Comparison of ENCODE assay signal across 8 cellular contexts in genomic region chr10:17599089-17599488, GRCh38. TPM values are rescaled to one million over a fixed set of nuclear protein-coding genes. Genes with fewer than 3 reads are reported as not detected.
A peak's percentile ranks its signal among the peaks of the same experiment; 100 is the strongest.
DNase-seq lines count a peak whose midpoint lies in the region; ATAC-seq, FAIRE-seq and TF ChIP-seq lines count a peak whose summit lies in the region.

No MANE protein-coding gene starts in this region.

- no peaks in the 10 kb centered on the region for H3K9me1 ChIP-seq in IMR-90 (ENCODE audit: insufficient read depth, low read length)

- no TSS peak for BruUV-seq in IMR-90 (replicated peaks; lab: Mats Ljungman, UMichigan)

- H3K4ac ChIP-seq in IMR-90 (ENCODE audit: low read depth, low read length): no peak overlapping the region

- H4K5ac ChIP-seq in IMR-90 (ENCODE audit: low read depth, low read length): no peak overlapping the region

- no peak overlapping the region for H3K9ac ChIP-seq in IMR-90 (ENCODE audit: low read depth, low read length)
- no peak overlapping the region for H3K9ac ChIP-seq in colonic mucosa (ENCODE audit: low read depth in 2 of 2, low read length in 2 of 2)

- H3K4me1 ChIP-seq in IMR-90 (ENCODE audit: control insufficient read depth, insufficient read depth, low read length) (no peaks in the 10 kb centered on the region), colonic mucosa (no peaks in the 10 kb centered on the region)

- H2BK5ac ChIP-seq in IMR-90 (ENCODE audit: low read depth, low read length, poor library complexity, severe bottlenecking): no peak overlapping the region

- H3K23ac ChIP-seq in IMR-90 (ENCODE audit: low read depth, low read length): no peak overlapping the region

- no peak overlapping the region for H3K4me3 Mint-ChIP-seq in activated CD4-positive, alpha-beta memory T cell treated with anti-CD3 and anti-CD28 coated beads, Interleukin-2, amount 10 ng/mL, durations not matched to agents 7 days and 5 days

- no peak overlapping the region for H2AK5ac ChIP-seq in IMR-90 (ENCODE audit: low read depth, low read length)

- no peaks in the 10 kb centered on the region for H3K9me3 Mint-ChIP-seq in activated CD4-positive, alpha-beta memory T cell treated with anti-CD3 and anti-CD28 coated beads, Interleukin-2, amount 10 ng/mL, durations not matched to agents 7 days and 5 days

- no peaks in the 10 kb centered on the region for H4K20me1 ChIP-seq in IMR-90 (ENCODE audit: insufficient read depth, low read length)

- H2AFZ ChIP-seq in IMR-90 (replicated peaks; ENCODE audit: low read length, poor library complexity): no peak overlapping the region

- no peak overlapping the region for H3K4me2 ChIP-seq in IMR-90 (ENCODE audit: low read depth, low read length)

- H3K14ac ChIP-seq in IMR-90 (replicated peaks; ENCODE audit: low read depth, low read length): no peak overlapping the region

- H3K27ac ChIP-seq in IMR-90 (ENCODE audit: insufficient read depth, low read length) (no peak overlapping the region), colonic mucosa (no peak overlapping the region)

- TF ChIP-seq POLR2A in IMR-90 (IDR thresholded peaks at IDR 0.05; ENCODE audit: low read depth, low read length): no peak

- H3K9me3 ChIP-seq in IMR-90 (ENCODE audit: control insufficient read depth, insufficient read depth, low read length): no peaks in the 10 kb centered on the region
- no peaks in the 10 kb centered on the region for H3K9me3 ChIP-seq in colonic mucosa

- H3K27me3 ChIP-seq in IMR-90 (ENCODE audit: control insufficient read depth, insufficient read depth, low read length) (no peaks in the 10 kb centered on the region), colonic mucosa (no peaks in the 10 kb centered on the region)

- peak; percentile 27; the same call in 1 of the 2 replicates for ATAC-seq in IMR-90 (ENCODE audit: low read depth)

- H3K36me3 ChIP-seq in IMR-90 (ENCODE audit: control insufficient read depth, insufficient read depth, low read length) (peaks cover 3% of the 10 kb centered on the region), colonic mucosa (no peaks in the 10 kb centered on the region)

- dilution Hi-C loops in IMR-90 (cut with HindIII; ENCODE audit: low sequenced_read_pairs, unreplicated experiment): no loop called here

- WGBS in IMR-90 (ENCODE audit: extremely low coverage in 2 of 2, insufficient read length in 1 of 2), 2 experiments: no CpG with 5 or more reads among the region's 8 CpGs

- H3K36me3 Mint-ChIP-seq in activated CD4-positive, alpha-beta memory T cell treated with anti-CD3 and anti-CD28 coated beads, Interleukin-2, amount 10 ng/mL, durations not matched to agents 7 days and 5 days (ENCODE audit: low read depth): no peaks in the 10 kb centered on the region

- H3K56ac ChIP-seq in IMR-90 (ENCODE audit: extremely low read depth, insufficient read depth, low read length): no peak overlapping the region

- TF ChIP-seq RAD21 in IMR-90 (IDR thresholded peaks at IDR 0.05; ENCODE audit: low read length): peak; percentile 58

- peak; percentile 46 for TF ChIP-seq CTCF in IMR-90 (conservative IDR thresholded peaks at IDR 0.05; ENCODE audit: low read depth, low read length)
- no peak for TF ChIP-seq CTCF in colonic mucosa (IDR thresholded peaks at IDR 0.05)

- POLR2A ChIA-PET in IMR-90 (lab: Charles Lee; ENCODE audit: unreplicated experiment): no interaction called here
- POLR2A ChIA-PET in activated CD4-positive, alpha-beta memory T cell treated with anti-CD3 and anti-CD28 coated beads, Interleukin-2, amount 10 ng/mL, durations not matched to agents 7 days and 5 days (lab: Charles Lee): no interaction called here

- no peak overlapping the region for H2BK120ac ChIP-seq in IMR-90 (ENCODE audit: low read depth, low read length)

- no peak overlapping the region for H3K27ac Mint-ChIP-seq in activated CD4-positive, alpha-beta memory T cell treated with anti-CD3 and anti-CD28 coated beads, Interleukin-2, amount 10 ng/mL, durations not matched to agents 7 days and 5 days

- DNase-seq in GDM1 (lab: John Stamatoyannopoulos, UW) (peak; percentile 33), IMR-90 (peak; percentile 55), amniotic epithelial cell (ENCODE audit: low read depth) (peak; percentile 40), myocyte (ENCODE audit: low read depth) (peak; percentile 39), colonic mucosa (no peak), RCC 7860 (ENCODE audit: low spot score) (no peak)
- no peak for DNase-seq in activated naive CD4-positive, alpha-beta T cell (lab: John Stamatoyannopoulos, UW)
- DNase-seq in activated CD4-positive, alpha-beta memory T cell treated with anti-CD3 and anti-CD28 coated beads, Interleukin-2, amount 10 ng/mL, durations not matched to agents 7 days and 5 days: no peak

- no peak overlapping the region for H2AK9ac ChIP-seq in IMR-90 (replicated peaks; ENCODE audit: low read depth, low read length, poor library complexity)

- H4K91ac ChIP-seq in IMR-90 (ENCODE audit: insufficient read depth, low read depth, low read length): no peak overlapping the region

- in situ Hi-C loops in IMR-90 (cut with MboI; ENCODE audit: low sequenced_read_pairs): no loop called here

- 0 out of 4 replicates have a peak, but pooled peaks cover 0 to 3% of the 10 kb centered on the region in 2 experiments for H3K79me1 ChIP-seq in IMR-90 (ENCODE audit: low read depth in 1 of 2, low read length in 2 of 2)

- CTCF ChIA-PET in IMR-90 (lab: Yijun Ruan, JAX): interaction anchor here (0.6 kb wide), 2 partner anchors 251 to 274 kb away, joined by 3 to 4 read pairs; no protein-coding TSS in a partner anchor
- CTCF ChIA-PET in activated CD4-positive, alpha-beta memory T cell treated with anti-CD3 and anti-CD28 coated beads, Interleukin-2, amount 10 ng/mL, durations not matched to agents 7 days and 5 days (lab: Charles Lee): no interaction called here

- no peak overlapping the region for H3K18ac ChIP-seq in IMR-90 (ENCODE audit: low read depth, low read length)

- H3K27me3 Mint-ChIP-seq in activated CD4-positive, alpha-beta memory T cell treated with anti-CD3 and anti-CD28 coated beads, Interleukin-2, amount 10 ng/mL, durations not matched to agents 7 days and 5 days: no peaks in the 10 kb centered on the region

- no peak overlapping the region for H2BK20ac ChIP-seq in IMR-90 (ENCODE audit: low read depth, low read length)

- no peak overlapping the region for H4K8ac ChIP-seq in IMR-90 (ENCODE audit: low read depth in 2 of 2, low read length in 2 of 2)

- intact Hi-C loops in IMR-90 (cut with micrococcal nuclease): loop anchor here (2.0 to 5.0 kb wide), 4 partner anchors 82 to 770 kb away; partner anchors contain the start of gene ST8SIA6
- intact Hi-C loops in colonic mucosa (cut with DNase I): no loop called here

- no peak overlapping the region for H2BK15ac ChIP-seq in IMR-90 (ENCODE audit: low read depth, low read length)

- H3K4me1 Mint-ChIP-seq in activated CD4-positive, alpha-beta memory T cell treated with anti-CD3 and anti-CD28 coated beads, Interleukin-2, amount 10 ng/mL, durations not matched to agents 7 days and 5 days: no peaks in the 10 kb centered on the region

- FAIRE-seq in RCC 7860 (lab: Jason Lieb, UNC): no peak

- H3K4me3 ChIP-seq in IMR-90 (ENCODE audit: insufficient read depth, low read depth, low read length): no peak overlapping the region
- H3K4me3 ChIP-seq in colonic mucosa: no peak overlapping the region

TF ChIP-seq in IMR-90, 13 proteins besides CTCF, POLR2A, EP300 and RAD21:
- TF ChIP-seq CHD1 (IDR thresholded peaks at IDR 0.05; ENCODE audit: low read depth, low read length) (no peak), SMC3 (IDR thresholded peaks at IDR 0.05; ENCODE audit: low read depth, low read length) (peak; percentile 55)
TF ChIP-seq in IMR-90: peak in this region for 1.

RNA-seq across cellular contexts. Expression of gene HACD1, which starts 18.1 kb away (rescaled TPM):
- total RNA-seq in IMR-90 (2012; rRNA removed): 10.0 and 23.6 TPM in 2 replicates
- 17.8 and 24.9 TPM in 2 replicates for polyA plus RNA-seq in IMR-90 (2012; rRNA removed)
- polyA plus RNA-seq in IMR-90 (2012; cell fraction: cytosol; rRNA removed): 10.3 and 14.4 TPM in 2 replicates
- polyA plus RNA-seq in IMR-90 (2012; cell fraction: nucleus; rRNA removed; ENCODE audit: low replicate concordance): 7.9 and 16.2 TPM in 2 replicates
- total RNA-seq in myocyte: 123 and 217 TPM in 2 replicates
- polyA plus RNA-seq in myocyte (2012): 93.5 TPM
- 10 to 100 TPM in 1 of 2 donors, 1 to 10 TPM in 1; 3.4 to 16.6 TPM for total RNA-seq in colonic mucosa
- 1 to 10 TPM; 3.7 to 4.6 TPM for total RNA-seq in activated CD4-positive, alpha-beta memory T cell treated with anti-CD3 and anti-CD28 coated beads, Interleukin-2, amount 10 ng/mL, durations not matched to agents 7 days and 5 days

RNA-seq across cellular contexts. Expression of gene STAM, which starts 44.9 kb away (rescaled TPM):
- total RNA-seq in IMR-90 (2012; rRNA removed) (22.9 and 31.9 TPM in 2 replicates), myocyte (75.2 and 77.6 TPM in 2 replicates), colonic mucosa (10 to 100 TPM; 16.5 to 16.8 TPM)
- 23.3 and 24.6 TPM in 2 replicates for polyA plus RNA-seq in IMR-90 (2012; rRNA removed)
- 9.1 and 9.3 TPM in 2 replicates for polyA plus RNA-seq in IMR-90 (2012; cell fraction: cytosol; rRNA removed)
- 10.0 and 25.1 TPM in 2 replicates for polyA plus RNA-seq in IMR-90 (2012; cell fraction: nucleus; rRNA removed; ENCODE audit: low replicate concordance)
- 32.2 TPM for polyA plus RNA-seq in myocyte (2012)
- total RNA-seq in activated CD4-positive, alpha-beta memory T cell treated with anti-CD3 and anti-CD28 coated beads, Interleukin-2, amount 10 ng/mL, durations not matched to agents 7 days and 5 days: 10 to 100 TPM; 39.8 to 39.9 TPM

Comparison
In these comparisons a context has a peak if more than half of its experiments do, and no peak if none do; other contexts are left out.
1. DNase-seq: peak in GDM1 (single experiment), IMR-90 (single experiment), amniotic epithelial cell (single experiment) and myocyte (single experiment); none in colonic mucosa (single experiment), activated naive CD4-positive, alpha-beta T cell (0 of 4), RCC 7860 (single experiment) and activated CD4-positive, alpha-beta memory T cell treated with anti-CD3 and anti-CD28 coated beads, Interleukin-2, amount 10 ng/mL, durations not matched to agents 7 days and 5 days (single experiment).